ENCODE assay signal across 9 cellular contexts in the genomic region with DNA sequence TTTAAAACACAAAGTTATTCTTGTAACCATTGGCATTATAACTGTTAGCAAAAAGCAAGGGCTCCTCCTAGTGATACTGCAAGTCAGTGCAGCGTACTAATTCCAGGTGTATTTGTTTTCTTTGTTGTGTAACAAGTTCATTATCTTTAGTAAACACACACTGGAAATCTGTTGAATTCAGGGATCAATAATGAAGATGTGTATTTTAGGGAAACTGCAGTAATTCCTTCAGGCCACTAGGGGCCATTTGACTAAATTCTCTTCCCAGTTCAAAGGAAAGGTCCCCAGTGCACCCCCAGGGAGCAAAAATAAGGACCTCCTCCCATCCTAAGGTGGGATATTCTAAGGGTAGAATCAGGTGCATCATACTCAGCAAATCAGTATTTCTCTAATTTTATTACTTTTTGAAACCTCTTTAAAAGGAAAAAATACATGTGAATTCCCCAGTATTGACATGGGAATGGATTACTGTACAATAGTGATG.
DNase-seq lines count a peak whose midpoint lies in the region; TF ChIP-seq lines count a peak whose summit lies in the region.
"Had no signal": no experiment of that assay in that cellular context is flagged by ENCODE, and none has a peak within 500 bp of the region (broad histone marks: within the 10 kb centered on the region; RNA-seq: fewer than 3 reads in every experiment).

No MANE protein-coding gene starts in this region.

- TF ChIP-seq RAD21 in neural cell (conservative IDR thresholded peaks at IDR 0.05): peak; percentile 58

- TF ChIP-seq CTCF in Loucy (conservative IDR thresholded peaks at IDR 0.05; ENCODE audit: low read length) (peak; percentile 64), MCF 10A (IDR thresholded peaks at IDR 0.05; ENCODE audit: unreplicated experiment) (peak; percentile 76), neural cell (IDR thresholded peaks at IDR 0.05; ENCODE audit: poor library complexity, severe bottlenecking) (peak; percentile 58)

- no peaks in the 10 kb centered on the region for H3K9me3 Mint-ChIP-seq in MCF 10A (ENCODE audit: unreplicated experiment)
- H3K9me3 Mint-ChIP-seq: IgD-negative memory B cell had no signal

- no peak overlapping the region for H3K4me2 ChIP-seq in Loucy (ENCODE audit: low read depth, low read length, poor library complexity, severe bottlenecking)
- no peak overlapping the region for H3K4me2 ChIP-seq in neural cell (ENCODE audit: low read length)

- DNase-seq in Daoy (ENCODE audit: low read depth): peak; percentile 17
- peak; percentile 59 for DNase-seq in MCF 10A (ENCODE audit: unreplicated experiment)
- DNase-seq in DMS153 treated with DMSO at 0.1 percent for 48 hours (lab: John Stamatoyannopoulos, UW; ENCODE audit: unreplicated experiment): no peak
- DNase-seq in activated gamma-delta T cell (lab: John Stamatoyannopoulos, UW): no peak
- DNase-seq in activated CD8-positive, alpha-beta memory T cell treated with anti-CD3 and anti-CD28 coated beads, Interleukin-2, amount 50 U/mL, for 4 hours: no peak
- no peak for DNase-seq in GF-D8 (lab: John Stamatoyannopoulos, UW)

- H3K27ac ChIP-seq in neural cell (ENCODE audit: low read length): no peak overlapping the region

- no peaks in the 10 kb centered on the region for H3K79me2 ChIP-seq in Loucy (ENCODE audit: insufficient read depth, low read length)
- H3K79me2 ChIP-seq in neural cell (replicated peaks; ENCODE audit: insufficient read depth, low read length): no peaks in the 10 kb centered on the region

- H3F3A ChIP-seq in Loucy (ENCODE audit: low read depth) (no peaks in the 10 kb centered on the region), neural cell (ENCODE audit: insufficient read depth, low read length, poor library complexity, severe bottlenecking) (no peaks in the 10 kb centered on the region)

- no peaks in the 10 kb centered on the region for H3K9me3 ChIP-seq in Loucy (ENCODE audit: insufficient read depth, low read depth, low read length)
- no peaks in the 10 kb centered on the region for H3K9me3 ChIP-seq in neural cell (ENCODE audit: low read length)

- BruUV-seq in MCF 10A (replicated peaks; lab: Mats Ljungman, UMichigan): no TSS peak

- intact Hi-C loops in MCF 10A (cut with micrococcal nuclease): loop anchor here (1.0 to 2.0 kb wide), 5 partner anchors 139 to 502 kb away; a partner anchor contains a TSS

- TF ChIP-seq EP300 in neural cell (conservative IDR thresholded peaks at IDR 0.05; ENCODE audit: poor library complexity, severe bottlenecking): no peak

- no peak overlapping the region for H3K4me3 Mint-ChIP-seq in MCF 10A (ENCODE audit: unreplicated experiment)
- H3K4me3 Mint-ChIP-seq: IgD-negative memory B cell had no signal

- H3K36me3 ChIP-seq in Loucy (ENCODE audit: insufficient read depth, low read length): no peaks in the 10 kb centered on the region
- no peaks in the 10 kb centered on the region for H3K36me3 ChIP-seq in neural cell (ENCODE audit: insufficient read depth, low read length)

- no peak overlapping the region for H3K27ac Mint-ChIP-seq in MCF 10A (ENCODE audit: low read depth, unreplicated experiment)
- H3K27ac Mint-ChIP-seq: IgD-negative memory B cell had no signal

- peaks cover 20% of the 10 kb centered on the region for H3K27me3 Mint-ChIP-seq in MCF 10A (ENCODE audit: insufficient read depth, unreplicated experiment)

- peaks cover 7% of the 10 kb centered on the region for H3K36me3 Mint-ChIP-seq in MCF 10A (ENCODE audit: insufficient read depth, unreplicated experiment)

- CTCF ChIA-PET in MCF 10A (lab: Yijun Ruan, JAX): interaction anchor here (0.6 to 3.1 kb wide), 14 partner anchors 9 to 467 kb away, joined by 3 to 23 read pairs (median 4); no protein-coding TSS in a partner anchor

- H3K27me3 ChIP-seq in Loucy (ENCODE audit: insufficient read depth, low read length, poor library complexity, severe bottlenecking): no peaks in the 10 kb centered on the region
- H3K27me3 ChIP-seq in neural cell (ENCODE audit: insufficient read depth, low read depth, low read length): no peaks in the 10 kb centered on the region

- no peaks in the 10 kb centered on the region for H3K9me2 ChIP-seq in Loucy (replicated peaks; ENCODE audit: low read depth, low read length)
- H3K9me2 ChIP-seq in neural cell (ENCODE audit: insufficient read depth, low read length): no peaks in the 10 kb centered on the region

- POLR2A ChIA-PET in MCF 10A (lab: Yijun Ruan, JAX): interaction anchor here (0.9 to 1.0 kb wide), 2 partner anchors 173 to 454 kb away, joined by 3 to 4 read pairs; no protein-coding TSS in a partner anchor

- no peak overlapping the region for H2AFZ ChIP-seq in Loucy (ENCODE audit: low read length)
- no peak overlapping the region for H2AFZ ChIP-seq in neural cell (ENCODE audit: low read depth, low read length)

- H3K4me1 Mint-ChIP-seq in MCF 10A (ENCODE audit: insufficient read depth, unreplicated experiment): no peaks in the 10 kb centered on the region
- H3K4me1 Mint-ChIP-seq: IgD-negative memory B cell had no signal

- H3K9ac ChIP-seq in Loucy (ENCODE audit: low read depth, low read length, poor library complexity, severe bottlenecking) (no peak overlapping the region), neural cell (ENCODE audit: low read length) (no peak overlapping the region)

- H3K4me1 ChIP-seq in Loucy (ENCODE audit: insufficient read depth, low read length, poor library complexity, severe bottlenecking): no peaks in the 10 kb centered on the region

- H4K20me1 ChIP-seq in Loucy (ENCODE audit: insufficient read depth, low read length, poor library complexity, severe bottlenecking): no peaks in the 10 kb centered on the region
- H4K20me1 ChIP-seq in neural cell (ENCODE audit: insufficient read depth): no peaks in the 10 kb centered on the region

- H3K4me3 ChIP-seq in Loucy (ENCODE audit: low read length, poor library complexity, severe bottlenecking) (no peak overlapping the region), neural cell (ENCODE audit: low read length) (no peak overlapping the region)

TF ChIP-seq in neural cell, 6 proteins besides CTCF, POLR2A, EP300 and RAD21:
- TF ChIP-seq POLR2AphosphoS5 (IDR thresholded peaks at IDR 0.05) (no peak), SMC3 (conservative IDR thresholded peaks at IDR 0.05; ENCODE audit: poor library complexity) (peak; percentile 60), MXI1 (conservative IDR thresholded peaks at IDR 0.05; ENCODE audit: poor library complexity, severe bottlenecking) (no peak)
- TF ChIP-seq, protein P1, sequence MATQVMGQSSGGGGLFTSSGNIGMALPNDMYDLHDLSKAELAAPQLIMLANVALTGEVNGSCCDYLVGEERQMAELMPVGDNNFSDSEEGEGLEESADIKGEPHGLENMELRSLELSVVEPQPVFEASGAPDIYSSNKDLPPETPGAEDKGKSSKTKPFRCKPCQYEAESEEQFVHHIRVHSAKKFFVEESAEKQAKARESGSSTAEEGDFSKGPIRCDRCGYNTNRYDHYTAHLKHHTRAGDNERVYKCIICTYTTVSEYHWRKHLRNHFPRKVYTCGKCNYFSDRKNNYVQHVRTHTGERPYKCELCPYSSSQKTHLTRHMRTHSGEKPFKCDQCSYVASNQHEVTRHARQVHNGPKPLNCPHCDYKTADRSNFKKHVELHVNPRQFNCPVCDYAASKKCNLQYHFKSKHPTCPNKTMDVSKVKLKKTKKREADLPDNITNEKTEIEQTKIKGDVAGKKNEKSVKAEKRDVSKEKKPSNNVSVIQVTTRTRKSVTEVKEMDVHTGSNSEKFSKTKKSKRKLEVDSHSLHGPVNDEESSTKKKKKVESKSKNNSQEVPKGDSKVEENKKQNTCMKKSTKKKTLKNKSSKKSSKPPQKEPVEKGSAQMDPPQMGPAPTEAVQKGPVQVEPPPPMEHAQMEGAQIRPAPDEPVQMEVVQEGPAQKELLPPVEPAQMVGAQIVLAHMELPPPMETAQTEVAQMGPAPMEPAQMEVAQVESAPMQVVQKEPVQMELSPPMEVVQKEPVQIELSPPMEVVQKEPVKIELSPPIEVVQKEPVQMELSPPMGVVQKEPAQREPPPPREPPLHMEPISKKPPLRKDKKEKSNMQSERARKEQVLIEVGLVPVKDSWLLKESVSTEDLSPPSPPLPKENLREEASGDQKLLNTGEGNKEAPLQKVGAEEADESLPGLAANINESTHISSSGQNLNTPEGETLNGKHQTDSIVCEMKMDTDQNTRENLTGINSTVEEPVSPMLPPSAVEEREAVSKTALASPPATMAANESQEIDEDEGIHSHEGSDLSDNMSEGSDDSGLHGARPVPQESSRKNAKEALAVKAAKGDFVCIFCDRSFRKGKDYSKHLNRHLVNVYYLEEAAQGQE (IDR thresholded peaks at IDR 0.05; ENCODE audit: borderline replicate concordance): no peak

Comparison
In these comparisons a context has a peak if more than half of its experiments do, and no peak if none do; other contexts are left out.
1. DNase-seq: peak in Daoy (single experiment) and MCF 10A (single experiment); none in DMS153 treated with DMSO at 0.1 percent for 48 hours (single experiment), activated gamma-delta T cell (single experiment), activated CD8-positive, alpha-beta memory T cell treated with anti-CD3 and anti-CD28 coated beads, Interleukin-2, amount 50 U/mL, for 4 hours (single experiment) and GF-D8 (single experiment).
2. Peak in every context shown above with its lines, with median percentiles within 50 percentile points of each other: CTCF ChIP-seq.